18 cellular contexts compared by ENCODE assay signal in the genomic region with DNA sequence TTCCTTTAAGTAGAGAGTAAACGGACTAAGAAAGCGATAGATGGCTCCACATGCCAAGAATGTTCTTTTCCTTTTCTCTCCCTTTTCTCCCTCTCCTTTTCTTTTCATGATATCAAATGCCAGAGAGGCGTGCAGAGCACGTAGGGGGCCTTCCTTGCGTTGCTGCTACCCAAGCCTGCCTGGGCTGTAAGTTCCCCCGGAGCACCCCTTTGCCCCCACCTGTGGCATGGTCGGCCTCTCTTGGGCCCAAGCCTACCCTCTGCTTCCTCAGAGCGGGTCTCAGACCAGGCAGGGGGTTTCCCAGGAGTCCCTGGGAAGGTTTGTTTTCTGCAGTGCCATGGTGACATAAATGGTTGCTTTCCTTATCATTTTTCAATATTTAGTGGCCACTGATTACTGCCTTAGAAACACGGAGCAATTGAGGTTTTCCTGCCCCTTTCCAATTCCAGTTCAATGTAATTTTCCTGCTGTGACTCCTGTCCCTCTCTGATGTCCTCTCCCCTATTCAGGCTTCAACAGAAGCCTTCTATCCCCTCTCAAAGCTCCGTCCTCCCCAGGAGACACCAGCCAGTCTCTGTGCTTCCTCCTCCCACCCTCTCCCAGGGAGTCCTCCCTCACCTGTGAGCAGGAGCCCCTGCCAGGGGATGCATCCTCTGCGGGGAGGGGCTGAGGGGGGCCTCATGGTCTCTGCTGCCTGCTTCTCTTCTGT. TPM values are rescaled to one million over a fixed set of nuclear protein-coding genes. Genes with fewer than 3 reads are reported as not detected.
A peak's percentile ranks its signal among the peaks of the same experiment; 100 is the strongest.
DNase-seq lines count a peak whose midpoint lies in the region; ATAC-seq, FAIRE-seq and TF ChIP-seq lines count a peak whose summit lies in the region.
"Had no signal": no experiment of that assay in that cellular context is flagged by ENCODE, and none has a peak within 500 bp of the region (broad histone marks: within the 10 kb centered on the region; RNA-seq: fewer than 3 reads in every experiment).

No MANE protein-coding gene starts in this region.

- H3K9ac ChIP-seq in H1 (replicated peaks in 1 of 4; ENCODE audit: extremely low read depth in 1 of 4, low read depth in 3 of 4, low read length in 3 of 4) = no peak overlapping the region

- ATAC-seq in pancreas (no peak), GM21529 (IDR thresholded peaks at IDR 0.05; ENCODE audit: unreplicated experiment) (no peak)

- H3K23ac ChIP-seq in H1 (ENCODE audit: insufficient read length) = no peak overlapping the region

- H3K4me1 ChIP-seq in PC-9 (replicated peaks; ENCODE audit: insufficient read depth) (peaks cover 40% of the 10 kb centered on the region), H1 (replicated peaks in 1 of 4; ENCODE audit: control insufficient read depth in 3 of 4, insufficient read depth in 4 of 4, low read length in 3 of 4) (peaks cover 5 to 15% (median 11%) of the 10 kb centered on the region in 4 experiments), neutrophil (ENCODE audit: control insufficient read depth in 1 of 2, insufficient read depth in 1 of 2, low read depth in 1 of 2, low read length in 1 of 2) (peaks cover 52 to 61% of the 10 kb centered on the region in 2 experiments), pancreas (no peaks in the 10 kb centered on the region)

- TF ChIP-seq CTCF in PC-9 (conservative IDR thresholded peaks at IDR 0.05) = no peak
- TF ChIP-seq CTCF in H1 (IDR thresholded peaks at IDR 0.05; ENCODE audit: control extremely low read depth in 1 of 3, insufficient read depth in 1 of 3, low read depth in 1 of 3, low read length in 3 of 3) = no peak
- TF ChIP-seq CTCF in neutrophil (IDR thresholded peaks at IDR 0.05) = no peak
- no peak for TF ChIP-seq CTCF in pancreas (IDR thresholded peaks at IDR 0.05)

- TF ChIP-seq EP300 in H1 (IDR thresholded peaks at IDR 0.05; ENCODE audit: borderline replicate concordance in 1 of 2, low read depth in 2 of 2, low read length in 2 of 2) = no peak

- H2AFZ ChIP-seq in PC-9 (no peak overlapping the region), H1 (ENCODE audit: low read length) (no peak overlapping the region)

- H3K9me2 ChIP-seq in PC-9 (ENCODE audit: insufficient read depth) = no peaks in the 10 kb centered on the region

- H4K8ac ChIP-seq in H1 (ENCODE audit: extremely low read depth, insufficient read depth, low read length) = no peak overlapping the region

- no peak overlapping the region for H3K4ac ChIP-seq in H1 (replicated peaks; ENCODE audit: insufficient read length, low read depth, low read length)

- H3K4me3 ChIP-seq in PC-9 = peak overlapping the region; percentile 94; the same call in 1 of the 2 replicates
- H3K4me3 ChIP-seq in H1 (ENCODE audit: extremely low read depth in 1 of 4, insufficient read depth in 2 of 4, low read depth in 3 of 4, low read length in 4 of 4) = no peak overlapping the region
- peak overlapping the region; percentile 28 to 64 for H3K4me3 ChIP-seq in neutrophil (ENCODE audit: low read depth in 1 of 2, low read length in 1 of 2)
- no peak overlapping the region for H3K4me3 ChIP-seq in pancreas

- 0 out of 2 replicates have a peak, but pooled peaks cover 9% of the 10 kb centered on the region for H3K36me3 ChIP-seq in PC-9 (ENCODE audit: low read depth)
- H3K36me3 ChIP-seq in H1 (ENCODE audit: control insufficient read depth in 2 of 4, insufficient read depth in 4 of 4, low read length in 3 of 4) = no peaks in the 10 kb centered on the region; a peak in 2 of 8 replicates
- no peaks in the 10 kb centered on the region for H3K36me3 ChIP-seq in neutrophil
- no peaks in the 10 kb centered on the region for H3K36me3 ChIP-seq in pancreas

- H3K4me2 ChIP-seq in PC-9 = peak overlapping the region; percentile 92
- no peak overlapping the region; a peak in 1 of 4 replicates for H3K4me2 ChIP-seq in H1 (ENCODE audit: insufficient read depth in 1 of 2, low read depth in 2 of 2, low read length in 2 of 2)

- no peaks in the 10 kb centered on the region for H3K79me1 ChIP-seq in H1 (ENCODE audit: low read depth, low read length)

- H4K20me1 ChIP-seq in PC-9 (ENCODE audit: insufficient read depth) (no peaks in the 10 kb centered on the region), H1 (replicated peaks in 1 of 2; ENCODE audit: control insufficient read depth in 1 of 2, insufficient read depth in 2 of 2, low read length in 2 of 2) (no peaks in the 10 kb centered on the region)

- H2BK12ac ChIP-seq in H1 (ENCODE audit: low read depth, low read length) = 0 out of 2 replicates have a peak overlapping the region, but pooled peaks have one; percentile 93

- H3K27ac ChIP-seq in PC-9 (0 out of 2 replicates have a peak overlapping the region, but pooled peaks have one; percentile 78), H1 (ENCODE audit: low read depth, low read length) (no peak overlapping the region), neutrophil (peak overlapping the region; percentile 57), pancreas (no peak overlapping the region)

- intact Hi-C loops in PC-9 (cut with micrococcal nuclease; ENCODE audit: unreplicated experiment) (no loop called here), pancreas (cut with DNase I) (no loop called here)

- H2BK5ac ChIP-seq in H1 (ENCODE audit: low read depth, low read length) = peak overlapping the region; percentile 94

- FAIRE-seq in H1 (lab: Jason Lieb, UNC) (no peak), pancreas (lab: Jason Lieb, UNC) (no peak), GM12891 (lab: Jason Lieb, UNC) (no peak)
- FAIRE-seq: GM19239 had no signal

- no peak for DNase-seq in PC-9
- no peak for DNase-seq in H1 (ENCODE audit: low read depth in 1 of 2, low spot score in 2 of 2)
- no peak for DNase-seq in pancreas
- no peak for DNase-seq in GM12891 (ENCODE audit: insufficient read length, low spot score)
- DNase-seq: C1 segment of cervical spinal cord; Calu3; CD4-positive, alpha-beta memory T cell; COR-L47; DMS53; DMS79 treated with DMSO at 0.1 percent for 48 hours; GOT3; H7; HCEC 1CT had no signal

- POLR2A ChIA-PET in PC-9 (lab: Charles Lee; ENCODE audit: unreplicated experiment) (no interaction called here), H1 (lab: Charles Lee; ENCODE audit: partially characterized antibody) (no interaction called here)

- TF ChIP-seq RAD21 in H1 (IDR thresholded peaks at IDR 0.05 in 1 of 2, conservative IDR thresholded peaks at IDR 0.05 in 1 of 2; ENCODE audit: low read depth in 2 of 2, low read length in 2 of 2) = no peak

- no peak overlapping the region for H3K18ac ChIP-seq in H1 (ENCODE audit: extremely low read depth, low read length)

- TF ChIP-seq POLR2A in H1 (IDR thresholded peaks at IDR 0.05; ENCODE audit: control extremely low read depth in 1 of 2, low read depth in 2 of 2, low read length in 2 of 2) (no peak), GM12891 (IDR thresholded peaks at IDR 0.05; ENCODE audit: low read depth, low read length) (no peak)

- no peak overlapping the region for H4K5ac ChIP-seq in H1 (ENCODE audit: insufficient read length, low read depth, low read length)

- no peak overlapping the region for H2BK15ac ChIP-seq in H1 (ENCODE audit: low read length)

- H2BK20ac ChIP-seq in H1 (ENCODE audit: low read length) = peak overlapping the region; percentile 75; the same call in 1 of the 2 replicates

- WGBS in H1 (ENCODE audit: extremely low coverage in 1 of 2, insufficient coverage in 1 of 2, insufficient read length in 1 of 2, insufficient replicate concordance in 2 of 2, low coverage in 1 of 2, low lambda C conversion rate in 2 of 2, missing lambda C conversion rate in 1 of 2), 2 experiments = 80% methylated on average over 11 of the region's 11 CpGs; no CpG with 5 or more reads in 1 of the 2 experiments
- WGBS in pancreas, 2 donors = 63 to 79% methylated on average over 11 of the region's 11 CpGs

- H3K27me3 ChIP-seq in PC-9 (ENCODE audit: insufficient read depth, low read depth) (no peaks in the 10 kb centered on the region), H1 (replicated peaks in 1 of 4; ENCODE audit: control insufficient read depth in 3 of 4, extremely low read depth in 1 of 4, insufficient read depth in 3 of 4, low read length in 3 of 4) (no peaks in the 10 kb centered on the region), neutrophil (no peaks in the 10 kb centered on the region), pancreas (no peaks in the 10 kb centered on the region)

- CTCF ChIA-PET in PC-9 (lab: Charles Lee) = no interaction called here
- CTCF ChIA-PET in H1 (lab: Charles Lee; ENCODE audit: partially characterized antibody) = interaction anchor here (1.5 to 1.8 kb wide), 2 partner anchors 9 to 10 kb away, joined by 4 to 5 read pairs; no protein-coding TSS in a partner anchor

- BruUV-seq in PC-9 (replicated peaks; lab: Mats Ljungman, UMichigan) = no TSS peak

- peak overlapping the region; percentile 52 for H4K91ac ChIP-seq in H1 (replicated peaks; ENCODE audit: insufficient read length, low read length)

- H3F3A ChIP-seq in PC-9 (ENCODE audit: insufficient read depth, low read depth) = peaks cover 41% of the 10 kb centered on the region

- H3K14ac ChIP-seq in H1 (ENCODE audit: insufficient read length) = no peak overlapping the region

- peaks cover 87% of the 10 kb centered on the region for H3K79me2 ChIP-seq in PC-9 (ENCODE audit: low read depth)
- H3K79me2 ChIP-seq in H1 (ENCODE audit: control insufficient read depth in 1 of 2, insufficient read depth in 2 of 2, low read length in 2 of 2) = no peaks in the 10 kb centered on the region

- 0 out of 2 replicates have a peak, but pooled peaks cover 4% of the 10 kb centered on the region for H3K23me2 ChIP-seq in H1 (ENCODE audit: low read depth, low read length)

- no peak overlapping the region for H2BK120ac ChIP-seq in H1 (replicated peaks; ENCODE audit: low read depth, low read length)

- H2AK5ac ChIP-seq in H1 (ENCODE audit: low read depth, low read length) = no peak overlapping the region

- H3K56ac ChIP-seq in H1 (replicated peaks; ENCODE audit: insufficient read length, low read depth, low read length) = no peak overlapping the region

- H3K9me3 ChIP-seq in PC-9 (ENCODE audit: insufficient read depth, low read depth) (no peaks in the 10 kb centered on the region), H1 (ENCODE audit: insufficient read depth in 2 of 2, low read depth in 1 of 2, low read length in 1 of 2) (peaks cover 13 to 16% of the 10 kb centered on the region in 2 experiments), neutrophil (no peaks in the 10 kb centered on the region), pancreas (no peaks in the 10 kb centered on the region)

RNA-seq across cellular contexts. Expression of a gene that starts 22.6 kb away (rescaled TPM):
- total RNA-seq in PC-9 (2021) (6.0 and 7.8 TPM in 2 replicates), pancreas (1 to 10 TPM in 1 of 6 donors, under 1 TPM in 4, not detected in 1; 0.25 to 2.8 (median 0.28) TPM)
- 3.4 and 4.2 TPM in 2 replicates for total RNA-seq in H1 (2021; fragmentation: NEBNext Ultra II Directional; extraction: Animal tissue kit (Norgen Biotek cat#: 25700))
- polyA plus RNA-seq in H1 (2011; rRNA removed) (10.0 and 10.5 TPM in 2 replicates), pancreas (under 1 TPM; 0.14 to 0.42 TPM)
- 6.8 TPM for polyA plus RNA-seq in H1 (2011; cell fraction: cytosol; rRNA removed)
- polyA plus RNA-seq in H1 (2011; cell fraction: nucleus; rRNA removed) = 9.5 TPM
- polyA plus RNA-seq in H1 (2012, experiment 1 of 2) = 2.0 to 4.4 TPM (median 3.5 TPM) in 4 replicates
- polyA plus RNA-seq in H1 (2012, experiment 2 of 2) = 2.1 TPM
- 3.7 TPM for polyA plus RNA-seq in H1 (2013, experiment 1 of 2)
- polyA plus RNA-seq in H1 (2013, experiment 2 of 2) = 3.9 TPM
- 4.5 and 4.7 TPM in 2 replicates for polyA minus RNA-seq in H1 (2011; rRNA and poly(A)+ RNA removed)
- polyA minus RNA-seq in H1 (2011; cell fraction: cytosol; rRNA and poly(A)+ RNA removed) = 2.8 TPM
- 2.2 TPM for polyA minus RNA-seq in H1 (2011; cell fraction: nucleus; rRNA and poly(A)+ RNA removed)
- polyA plus RNA-seq in GM12891 (2012; ENCODE audit: low read depth, missing spikeins) = not detected
- total RNA-seq: A673; CD4-positive, alpha-beta memory T cell; Daoy had no signal
- polyA plus RNA-seq: CD4-positive, alpha-beta memory T cell had no signal

Comparison
In these comparisons a context has a peak if more than half of its experiments do, and no peak if none do; other contexts are left out.
1. H3K27ac ChIP-seq: peak in PC-9 (single experiment) and neutrophil (single experiment); none in H1 (single experiment) and pancreas (0 of 4).
2. H3K4me3 ChIP-seq: peak in PC-9 (single experiment) and neutrophil (2 of 2); none in H1 (0 of 4) and pancreas (0 of 4).